Comparison of ENCODE assay signal across 25 cellular contexts in genomic region chr11:102617491-102618026, GRCh38. TPM values are rescaled to one million over a fixed set of nuclear protein-coding genes. Genes with fewer than 3 reads are reported as not detected.
DNase-seq lines count a peak whose midpoint lies in the region; ATAC-seq and TF ChIP-seq lines count a peak whose summit lies in the region.
"Had no signal": no experiment of that assay in that cellular context is flagged by ENCODE, and none has a peak within 500 bp of the region (broad histone marks: within the 10 kb centered on the region; RNA-seq: fewer than 3 reads in every experiment).

No MANE protein-coding gene starts in this region.

- H2AFZ ChIP-seq in PC-3 (ENCODE audit: low read length), result no peak overlapping the region

- no peaks in the 10 kb centered on the region for H4K20me1 ChIP-seq in PC-3 (ENCODE audit: low read length)

- BruUV-seq in PC-3 (replicated peaks; lab: Mats Ljungman, UMichigan), result no TSS peak

- H3K9me3 ChIP-seq in esophagus muscularis mucosa, result no peaks in the 10 kb centered on the region
- no peaks in the 10 kb centered on the region for H3K9me3 ChIP-seq in PC-3 (ENCODE audit: low read length)
- H3K9me3 ChIP-seq: BLaER1 treated with 17β-estradiol and CSF1 and Interleukin-3, amounts not matched to agents 10 nM and 100 nM; MG63 had no signal

- no peak overlapping the region for H3K9ac ChIP-seq in PC-3 (ENCODE audit: low read length)
- H3K9ac ChIP-seq: BLaER1 treated with 17β-estradiol and CSF1 and Interleukin-3, amounts not matched to agents 10 nM and 100 nM had no signal

- H3K4me2 ChIP-seq in PC-3 (ENCODE audit: low read length), result no peak overlapping the region
- H3K4me2 ChIP-seq: BLaER1 treated with 17β-estradiol and CSF1 and Interleukin-3, amounts not matched to agents 10 nM and 100 nM had no signal

- TF ChIP-seq CTCF in esophagus muscularis mucosa (IDR thresholded peaks at IDR 0.05), result no peak
- no peak for TF ChIP-seq CTCF in PC-3 (conservative IDR thresholded peaks at IDR 0.05; ENCODE audit: low read depth, low read length)

- H3K27ac ChIP-seq in esophagus muscularis mucosa (replicated peaks in 1 of 4), result no peak overlapping the region
- H3K27ac ChIP-seq in PC-3 (ENCODE audit: low read length), result no peak overlapping the region
- H3K27ac ChIP-seq: BLaER1 treated with 17β-estradiol and CSF1 and Interleukin-3, amounts not matched to agents 10 nM and 100 nM had no signal

- no peak overlapping the region for H3K4me3 ChIP-seq in esophagus muscularis mucosa
- H3K4me3 ChIP-seq in PC-3 (ENCODE audit: low read length), result no peak overlapping the region
- H3K4me3 ChIP-seq: BLaER1 treated with 17β-estradiol and CSF1 and Interleukin-3, amounts not matched to agents 10 nM and 100 nM; K562; MG63 had no signal

- CTCF ChIA-PET in PC-3 (lab: Charles Lee), result no interaction called here

- peak; percentile 42 for DNase-seq in DMS53 treated with DMSO at 0.1 percent for 48 hours (lab: John Stamatoyannopoulos, UW; ENCODE audit: unreplicated experiment)
- DNase-seq in NCI-H1048 (lab: John Stamatoyannopoulos, UW), result peak; percentile 68
- peak; percentile 56 for DNase-seq in NCI-H748 treated with DMSO at 0.1 percent for 48 hours (lab: John Stamatoyannopoulos, UW)
- peak; percentile 5 for DNase-seq in esophagus muscularis mucosa (ENCODE audit: extremely low spot score)
- no peak for DNase-seq in NCI-H774 (lab: John Stamatoyannopoulos, UW)
- DNase-seq in amygdala (lab: John Stamatoyannopoulos, UW), result no peak
- DNase-seq in PC-3, result no peak
- DNase-seq: CD4-positive, alpha-beta memory T cell; DMS153; GDM1; MG63; NCI-H1092; NCI-H1436; NCI-H187 treated with DMSO at 0.1 percent for 48 hours; NCI-H446; NCI-H69; SW 1271; T-helper 2 cell had no signal

- POLR2A ChIA-PET in PC-3 (lab: Charles Lee; ENCODE audit: unreplicated experiment), result no interaction called here

- no peaks in the 10 kb centered on the region for H3K4me1 ChIP-seq in esophagus muscularis mucosa
- peaks cover 11% of the 10 kb centered on the region for H3K4me1 ChIP-seq in PC-3 (ENCODE audit: insufficient read depth, low read length)

- no peaks in the 10 kb centered on the region for H3K36me3 ChIP-seq in esophagus muscularis mucosa
- H3K36me3 ChIP-seq in PC-3 (ENCODE audit: low read depth, low read length), result no peaks in the 10 kb centered on the region
- H3K36me3 ChIP-seq: BLaER1 treated with 17β-estradiol and CSF1 and Interleukin-3, amounts not matched to agents 10 nM and 100 nM; MG63 had no signal

- H3F3A ChIP-seq in PC-3 (ENCODE audit: low read length, unreplicated experiment), result no peaks in the 10 kb centered on the region

- no peaks in the 10 kb centered on the region for H3K79me2 ChIP-seq in PC-3 (ENCODE audit: low read length)

- no peaks in the 10 kb centered on the region for H3K9me2 ChIP-seq in PC-3 (replicated peaks; ENCODE audit: low read length)

- no peak for ATAC-seq in PC-3
- ATAC-seq: K562, Right ventricle myocardium inferior had no signal

- intact Hi-C loops in esophagus muscularis mucosa (cut with DNase I), result no loop called here
- intact Hi-C loops in PC-3 (cut with micrococcal nuclease), result no loop called here

- no peak for TF ChIP-seq EP300 in esophagus muscularis mucosa (IDR thresholded peaks at IDR 0.05)

- TF ChIP-seq POLR2A in esophagus muscularis mucosa (IDR thresholded peaks at IDR 0.05; ENCODE audit: low read depth), result no peak

- 79% methylated on average over 1 of the region's 1 CpG for WGBS in esophagus muscularis mucosa

- H3K27me3 ChIP-seq in esophagus muscularis mucosa (no peaks in the 10 kb centered on the region), PC-3 (ENCODE audit: low read length) (no peaks in the 10 kb centered on the region)
- H3K27me3 ChIP-seq: BLaER1 treated with 17β-estradiol and CSF1 and Interleukin-3, amounts not matched to agents 10 nM and 100 nM; MG63 had no signal

RNA-seq across cellular contexts. Expression of gene MMP20, which starts 7.6 kb away (rescaled TPM):
- total RNA-seq in esophagus muscularis mucosa (not detected), PC-3 (2014; rRNA removed) (not detected in 2 replicates)
- total RNA-seq: CD4-positive, alpha-beta memory T cell; H4; K562; LHCN-M2; OCI-LY7; Right ventricle myocardium inferior; SK-MEL-5 had no signal

Comparison
In these comparisons a context has a peak if more than half of its experiments do, and no peak if none do; other contexts are left out.
1. DNase-seq: peak in DMS53 treated with DMSO at 0.1 percent for 48 hours (single experiment), NCI-H1048 (single experiment), NCI-H748 treated with DMSO at 0.1 percent for 48 hours (single experiment) and esophagus muscularis mucosa (single experiment); none in NCI-H774 (single experiment), amygdala (0 of 56) and PC-3 (single experiment).